7 cellular contexts compared by ENCODE assay signal in the genomic region with DNA sequence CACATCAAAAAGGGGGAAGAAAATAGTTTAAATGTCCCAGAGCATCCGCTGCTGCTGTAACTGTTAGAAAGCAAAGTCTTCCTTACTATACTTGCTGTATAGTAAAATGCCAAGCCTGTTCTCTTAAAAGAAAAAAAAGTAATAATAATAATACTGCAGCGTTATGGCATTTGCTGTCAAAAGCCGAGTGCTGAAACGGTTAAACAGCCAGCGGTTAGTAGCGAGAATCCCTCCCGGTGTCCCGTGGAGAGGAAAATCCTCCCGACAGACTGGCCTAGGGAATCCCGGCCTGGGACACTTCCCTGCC. TPM values are rescaled to one million over a fixed set of nuclear protein-coding genes. Genes with fewer than 3 reads are reported as not detected.
DNase-seq lines count a peak whose midpoint lies in the region; ATAC-seq lines count a peak whose summit lies in the region.

No MANE protein-coding gene starts in this region.

- peaks cover 24% of the 10 kb centered on the region for H3K4me1 Mint-ChIP-seq in activated naive CD8-positive, alpha-beta T cell treated with anti-CD3 and anti-CD28 coated beads for 36 hours
- peaks cover 18 to 36% of the 10 kb centered on the region in 2 donors for H3K4me1 Mint-ChIP-seq in stimulated activated naive B cell treated with anti-CD40 and anti-IgM and Interleukin-4, amounts not matched to agents 10 μg/mL and 1 μg/mL and 100 μg/mL, for 72 hours

- no peaks in the 10 kb centered on the region for H3K9me3 Mint-ChIP-seq in activated naive CD8-positive, alpha-beta T cell treated with anti-CD3 and anti-CD28 coated beads for 36 hours
- no peaks in the 10 kb centered on the region for H3K9me3 Mint-ChIP-seq in stimulated activated naive B cell treated with anti-CD40 and anti-IgM and Interleukin-4, amounts not matched to agents 10 μg/mL and 1 μg/mL and 100 μg/mL, for 72 hours

- no peaks in the 10 kb centered on the region for H3K36me3 Mint-ChIP-seq in activated naive CD8-positive, alpha-beta T cell treated with anti-CD3 and anti-CD28 coated beads for 36 hours
- H3K36me3 Mint-ChIP-seq in stimulated activated naive B cell treated with anti-CD40 and anti-IgM and Interleukin-4, amounts not matched to agents 10 μg/mL and 1 μg/mL and 100 μg/mL, for 72 hours = peaks cover 0 to 1% of the 10 kb centered on the region in 2 donors

- no peak overlapping the region for H3K9ac ChIP-seq in HUES48 (ENCODE audit: low read depth, low read length)

- H3K36me3 ChIP-seq in HUES48 (ENCODE audit: control insufficient read depth, insufficient read depth, low read length) = no peaks in the 10 kb centered on the region

- peaks cover 18% of the 10 kb centered on the region for H3K4me1 ChIP-seq in HUES48 (ENCODE audit: control insufficient read depth, insufficient read depth, low read length)

- H3K9me3 ChIP-seq in HUES48 (ENCODE audit: control insufficient read depth, insufficient read depth, low read length) (no peaks in the 10 kb centered on the region), iPS-18c (ENCODE audit: control insufficient read depth, insufficient read depth, low read length) (no peaks in the 10 kb centered on the region)

- H3K27ac ChIP-seq in HUES48 (ENCODE audit: low read depth, low read length) = no peak overlapping the region

- H3K27ac Mint-ChIP-seq in activated naive CD8-positive, alpha-beta T cell treated with anti-CD3 and anti-CD28 coated beads for 36 hours = no peak overlapping the region
- no peak overlapping the region for H3K27ac Mint-ChIP-seq in stimulated activated naive B cell treated with anti-CD40 and anti-IgM and Interleukin-4, amounts not matched to agents 10 μg/mL and 1 μg/mL and 100 μg/mL, for 72 hours

- ATAC-seq in stimulated activated naive B cell treated with anti-CD40 and anti-IgM and Interleukin-4, amounts not matched to agents 10 μg/mL and 1 μg/mL and 100 μg/mL, for 72 hours (replicated peaks) = peak; percentile 8 to 10
- no peak for ATAC-seq in HG02981 (IDR thresholded peaks at IDR 0.05; ENCODE audit: unreplicated experiment)

- H3K4me3 ChIP-seq in HUES48 (ENCODE audit: low read depth, low read length) = peak overlapping the region; percentile 80
- H3K4me3 ChIP-seq in iPS-18c (ENCODE audit: insufficient read depth, low read depth, low read length) = peak overlapping the region; percentile 65

- DNase-seq in activated naive CD8-positive, alpha-beta T cell treated with anti-CD3 and anti-CD28 coated beads for 36 hours = no peak
- no peak for DNase-seq in stimulated activated naive B cell treated with anti-CD40 and anti-IgM and Interleukin-4, amounts not matched to agents 10 μg/mL and 1 μg/mL and 100 μg/mL, for 72 hours
- DNase-seq in cortex of kidney (lab: John Stamatoyannopoulos, UW) = no peak
- DNase-seq in NCI-H2107 treated with DMSO at 0.1 percent for 48 hours (lab: John Stamatoyannopoulos, UW; ENCODE audit: unreplicated experiment) = no peak

- peaks cover 75% of the 10 kb centered on the region for H3K27me3 Mint-ChIP-seq in activated naive CD8-positive, alpha-beta T cell treated with anti-CD3 and anti-CD28 coated beads for 36 hours
- peaks cover 57 to 64% of the 10 kb centered on the region in 2 donors for H3K27me3 Mint-ChIP-seq in stimulated activated naive B cell treated with anti-CD40 and anti-IgM and Interleukin-4, amounts not matched to agents 10 μg/mL and 1 μg/mL and 100 μg/mL, for 72 hours

- H3K4me3 Mint-ChIP-seq in activated naive CD8-positive, alpha-beta T cell treated with anti-CD3 and anti-CD28 coated beads for 36 hours = peak overlapping the region; percentile 66
- H3K4me3 Mint-ChIP-seq in stimulated activated naive B cell treated with anti-CD40 and anti-IgM and Interleukin-4, amounts not matched to agents 10 μg/mL and 1 μg/mL and 100 μg/mL, for 72 hours = peak overlapping the region; percentile 75 to 76

- peaks cover 67% of the 10 kb centered on the region for H3K27me3 ChIP-seq in HUES48 (ENCODE audit: control insufficient read depth, insufficient read depth, low read length)

RNA-seq across cellular contexts. Expression of gene NFATC2, which starts 19.5 kb away (rescaled TPM):
- total RNA-seq in activated naive CD8-positive, alpha-beta T cell treated with anti-CD3 and anti-CD28 coated beads for 36 hours = 10 to 100 TPM; 31.0 to 31.7 TPM
